ENCODE assay signal across 8 cellular contexts in the genomic region with DNA sequence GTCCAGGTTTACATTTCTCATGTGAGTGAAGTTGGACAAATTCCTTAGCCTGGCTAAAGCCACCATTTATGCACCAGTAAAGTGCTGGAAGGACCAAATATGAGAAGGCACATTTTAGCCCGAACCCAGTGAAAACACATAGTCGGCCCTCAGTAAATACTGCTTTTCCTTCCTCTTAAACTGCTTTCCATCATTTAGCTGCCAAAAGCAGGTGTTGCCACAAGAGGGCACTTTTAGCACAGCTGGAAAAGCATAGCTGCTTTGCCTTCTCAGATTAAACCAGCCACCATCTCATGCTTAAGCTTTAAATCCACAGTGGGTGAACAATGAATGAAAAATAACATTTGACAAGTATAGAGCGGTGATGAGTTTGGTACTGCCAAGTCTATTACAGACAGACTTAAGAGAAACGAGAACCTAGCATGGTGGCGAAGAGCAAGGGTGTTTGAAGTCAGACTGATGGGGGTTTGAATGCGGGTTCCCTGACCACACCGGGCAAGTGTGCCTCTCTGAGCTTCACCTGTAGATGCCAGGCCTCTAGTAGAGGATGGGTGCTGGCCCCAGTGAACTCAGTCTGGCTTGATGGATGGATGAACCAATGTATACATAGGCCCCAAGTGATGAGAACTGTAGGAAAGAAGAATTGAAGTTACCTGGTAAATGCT. TPM values are rescaled to one million over a fixed set of nuclear protein-coding genes. Genes with fewer than 3 reads are reported as not detected.
DNase-seq lines count a peak whose midpoint lies in the region; ATAC-seq, FAIRE-seq and TF ChIP-seq lines count a peak whose summit lies in the region.

No MANE protein-coding gene starts in this region.

- H3K9ac ChIP-seq in DND-41 (ENCODE audit: low read depth, low read length): no peak overlapping the region
- no peak overlapping the region for H3K9ac ChIP-seq in SU-DHL-6 (ENCODE audit: low read length)

- ATAC-seq in DND-41 (ENCODE audit: insufficient read depth, low read depth) (peak; percentile 79), GM23338 (peak; percentile 79)
- peak; percentile 51 for ATAC-seq in activated naive CD8-positive, alpha-beta T cell treated with anti-CD3 and anti-CD28 coated beads, Interleukin-2, amount 50 U/mL, for 24 hours

- H3K27ac ChIP-seq in DND-41 (ENCODE audit: low read length) (no peak overlapping the region), GM23338 (ENCODE audit: low read depth) (no peak overlapping the region), SU-DHL-6 (ENCODE audit: low read depth, low read length) (no peak overlapping the region), right atrium auricular region (no peak overlapping the region), small intestine (ENCODE audit: low read depth in 1 of 2, low read length in 1 of 2) (no peak overlapping the region)

- H3K4me1 ChIP-seq in DND-41 (ENCODE audit: insufficient read depth, low read length): peaks cover 8% of the 10 kb centered on the region
- no peaks in the 10 kb centered on the region for H3K4me1 ChIP-seq in GM23338 (ENCODE audit: insufficient read depth)
- peaks cover 0 to 4% of the 10 kb centered on the region in 2 donors for H3K4me1 ChIP-seq in right atrium auricular region
- no peaks in the 10 kb centered on the region for H3K4me1 ChIP-seq in small intestine (ENCODE audit: control insufficient read depth in 2 of 2, insufficient read depth in 1 of 2, low read depth in 1 of 2, low read length in 1 of 2)

- no peaks in the 10 kb centered on the region for H3K36me3 Mint-ChIP-seq in GM23338 (ENCODE audit: low read depth)
- peaks cover 9% of the 10 kb centered on the region for H3K36me3 Mint-ChIP-seq in activated naive CD8-positive, alpha-beta T cell treated with anti-CD3 and anti-CD28 coated beads, Interleukin-2, amount 50 U/mL, for 24 hours (ENCODE audit: low read depth)

- DNase-seq in DND-41 (peak; percentile 67), GM23338 (ENCODE audit: low spot score) (peak; percentile 85), NAMALWA (ENCODE audit: low spot score) (peak; percentile 86), right atrium auricular region (ENCODE audit: low spot score) (no peak), small intestine (peak; percentile 73), NCI-H1048 (lab: John Stamatoyannopoulos, UW) (no peak)
- DNase-seq in activated naive CD8-positive, alpha-beta T cell treated with anti-CD3 and anti-CD28 coated beads, Interleukin-2, amount 50 U/mL, for 24 hours: peak; percentile 53

- H3K9me3 ChIP-seq in DND-41 (ENCODE audit: insufficient read depth, low read length, severe bottlenecking) (no peaks in the 10 kb centered on the region), SU-DHL-6 (ENCODE audit: insufficient read depth, low read length) (no peaks in the 10 kb centered on the region), right atrium auricular region (no peaks in the 10 kb centered on the region), small intestine (ENCODE audit: control insufficient read depth, low read depth) (no peaks in the 10 kb centered on the region)

- H4K20me1 ChIP-seq in DND-41 (ENCODE audit: insufficient read depth, low read length): no peaks in the 10 kb centered on the region
- no peaks in the 10 kb centered on the region for H4K20me1 ChIP-seq in GM23338 (replicated peaks; ENCODE audit: insufficient read depth)
- H4K20me1 ChIP-seq in SU-DHL-6 (ENCODE audit: low read depth, low read length): no peaks in the 10 kb centered on the region

- H3K9me3 Mint-ChIP-seq in GM23338: no peaks in the 10 kb centered on the region
- H3K9me3 Mint-ChIP-seq in activated naive CD8-positive, alpha-beta T cell treated with anti-CD3 and anti-CD28 coated beads, Interleukin-2, amount 50 U/mL, for 24 hours: no peaks in the 10 kb centered on the region

- no peak overlapping the region for H3K27ac Mint-ChIP-seq in GM23338
- H3K27ac Mint-ChIP-seq in activated naive CD8-positive, alpha-beta T cell treated with anti-CD3 and anti-CD28 coated beads, Interleukin-2, amount 50 U/mL, for 24 hours: no peak overlapping the region

- no peak overlapping the region for H3K4me2 ChIP-seq in DND-41 (ENCODE audit: insufficient read depth, low read length)
- no peak overlapping the region for H3K4me2 ChIP-seq in GM23338
- peak overlapping the region; percentile 7 for H3K4me2 ChIP-seq in SU-DHL-6 (ENCODE audit: low read depth, low read length, poor library complexity, severe bottlenecking)

- WGBS in small intestine, 3 donors: 70 to 77% (median 71%) methylated on average over 7 of the region's 7 CpGs

- no peaks in the 10 kb centered on the region for H3K27me3 ChIP-seq in DND-41 (ENCODE audit: insufficient read depth, low read length, poor library complexity)
- H3K27me3 ChIP-seq in GM23338 (ENCODE audit: insufficient read depth): no peaks in the 10 kb centered on the region
- H3K27me3 ChIP-seq in SU-DHL-6 (ENCODE audit: low read length): no peaks in the 10 kb centered on the region
- H3K27me3 ChIP-seq in right atrium auricular region: no peaks in the 10 kb centered on the region
- no peaks in the 10 kb centered on the region for H3K27me3 ChIP-seq in small intestine (ENCODE audit: control insufficient read depth in 2 of 2, insufficient read depth in 2 of 2, low read length in 2 of 2)

- no peak overlapping the region for H3K4me3 ChIP-seq in DND-41 (ENCODE audit: low read depth in 1 of 2, low read length in 2 of 2)
- no peak overlapping the region for H3K4me3 ChIP-seq in GM23338
- no peak overlapping the region for H3K4me3 ChIP-seq in SU-DHL-6 (ENCODE audit: insufficient read depth, low read length, poor library complexity, severe bottlenecking)
- no peak overlapping the region for H3K4me3 ChIP-seq in right atrium auricular region
- H3K4me3 ChIP-seq in small intestine (ENCODE audit: low read depth in 1 of 2, low read length in 2 of 2): no peak overlapping the region

- FAIRE-seq in small intestine (lab: Jason Lieb, UNC): no peak

- no peak overlapping the region for H3K4me3 Mint-ChIP-seq in GM23338
- no peak overlapping the region for H3K4me3 Mint-ChIP-seq in activated naive CD8-positive, alpha-beta T cell treated with anti-CD3 and anti-CD28 coated beads, Interleukin-2, amount 50 U/mL, for 24 hours

- no peak overlapping the region for H2AFZ ChIP-seq in DND-41 (ENCODE audit: low read depth, low read length)
- H2AFZ ChIP-seq in GM23338: no peak overlapping the region
- no peak overlapping the region for H2AFZ ChIP-seq in SU-DHL-6 (ENCODE audit: low read depth, low read length, severe bottlenecking)

- no peaks in the 10 kb centered on the region for H3K9me2 ChIP-seq in GM23338 (ENCODE audit: insufficient read depth)
- no peaks in the 10 kb centered on the region for H3K9me2 ChIP-seq in SU-DHL-6 (replicated peaks; ENCODE audit: insufficient read depth, low read length)

- no peaks in the 10 kb centered on the region for H3K79me2 ChIP-seq in DND-41 (ENCODE audit: insufficient read depth, low read length)
- no peaks in the 10 kb centered on the region for H3K79me2 ChIP-seq in GM23338 (replicated peaks; ENCODE audit: insufficient read depth)
- no peaks in the 10 kb centered on the region for H3K79me2 ChIP-seq in SU-DHL-6 (ENCODE audit: insufficient read depth, low read length)

- H3K4me1 Mint-ChIP-seq in GM23338: peaks cover 3% of the 10 kb centered on the region; the same call in 1 of the 3 replicates
- H3K4me1 Mint-ChIP-seq in activated naive CD8-positive, alpha-beta T cell treated with anti-CD3 and anti-CD28 coated beads, Interleukin-2, amount 50 U/mL, for 24 hours: peaks cover 11% of the 10 kb centered on the region

- no peaks in the 10 kb centered on the region for H3F3A ChIP-seq in GM23338 (replicated peaks; ENCODE audit: low read depth)
- no peaks in the 10 kb centered on the region; the same call in 1 of the 2 replicates for H3F3A ChIP-seq in SU-DHL-6 (ENCODE audit: insufficient read depth)

- peaks cover 3% of the 10 kb centered on the region for H3K27me3 Mint-ChIP-seq in GM23338 (ENCODE audit: insufficient read depth, low read depth, poor library complexity)
- H3K27me3 Mint-ChIP-seq in activated naive CD8-positive, alpha-beta T cell treated with anti-CD3 and anti-CD28 coated beads, Interleukin-2, amount 50 U/mL, for 24 hours: no peaks in the 10 kb centered on the region

- TF ChIP-seq CTCF in DND-41 (IDR thresholded peaks at IDR 0.05; ENCODE audit: borderline replicate concordance, extremely low read depth, low read length, poor library complexity, severe bottlenecking): peak; percentile 89
- peak; percentile 98 for TF ChIP-seq CTCF in GM23338 (conservative IDR thresholded peaks at IDR 0.05; ENCODE audit: low read depth in 2 of 2)
- peak; percentile 89 for TF ChIP-seq CTCF in SU-DHL-6 (IDR thresholded peaks at IDR 0.05; ENCODE audit: insufficient read depth, low read length, poor library complexity, severe bottlenecking)
- peak; percentile 68 to 81 for TF ChIP-seq CTCF in right atrium auricular region (IDR thresholded peaks at IDR 0.05)

- H3K36me3 ChIP-seq in DND-41 (ENCODE audit: insufficient read depth, low read length): peaks cover 23% of the 10 kb centered on the region
- H3K36me3 ChIP-seq in GM23338 (ENCODE audit: insufficient read depth): no peaks in the 10 kb centered on the region
- no peaks in the 10 kb centered on the region for H3K36me3 ChIP-seq in SU-DHL-6 (ENCODE audit: low read length)
- H3K36me3 ChIP-seq in right atrium auricular region: peaks cover 16% of the 10 kb centered on the region
- H3K36me3 ChIP-seq in small intestine (ENCODE audit: control insufficient read depth in 2 of 2, insufficient read depth in 2 of 2, low read length in 2 of 2): peaks cover 0 to 8% of the 10 kb centered on the region in 2 donors

TF ChIP-seq in GM23338, 12 proteins besides CTCF, POLR2A, EP300 and RAD21 (continues in another document):
- no peak for TF ChIP-seq ZNF114 (CRISPR knock-in tag; IDR thresholded peaks at IDR 0.05)
- TF ChIP-seq NANOG (IDR thresholded peaks at IDR 0.05; ENCODE audit: borderline replicate concordance): no peak
- no peak for TF ChIP-seq POLR2AphosphoS5 (IDR thresholded peaks at IDR 0.05; ENCODE audit: low read depth)
- TF ChIP-seq CREB1 (CRISPR knock-in tag; IDR thresholded peaks at IDR 0.05; ENCODE audit: low read depth): no peak
- no peak for TF ChIP-seq EZH2 (IDR thresholded peaks at IDR 0.05; ENCODE audit: low read depth, unreplicated experiment)

RNA-seq across cellular contexts. Expression of a gene that starts 57.8 kb away (rescaled TPM):
- total RNA-seq in GM23338 (2014; rRNA removed; shearing (Covaris generic)): 2.8 and 3.0 TPM in 2 replicates
- polyA plus RNA-seq in GM23338 (2016; fragmentation: Nextera tagmentation; extraction: Ambion mirVana) (0.68 and 0.82 TPM in 2 replicates), small intestine (1 to 10 TPM; 4.6 to 8.2 (median 4.9) TPM)
- total RNA-seq in right atrium auricular region: 1 to 10 TPM; 3.3 to 4.9 TPM

Comparison
In these comparisons a context has a peak if more than half of its experiments do, and no peak if none do; other contexts are left out.
1. DNase-seq: peak in DND-41 (single experiment), GM23338 (single experiment), NAMALWA (single experiment), activated naive CD8-positive, alpha-beta T cell treated with anti-CD3 and anti-CD28 coated beads, Interleukin-2, amount 50 U/mL, for 24 hours (single experiment) and small intestine (single experiment); none in right atrium auricular region (single experiment) and NCI-H1048 (single experiment).
2. Peak in every context shown above with its lines, with median percentiles within 50 percentile points of each other: ATAC-seq and CTCF ChIP-seq.